25 cellular contexts compared by ENCODE assay signal in the genomic region with DNA sequence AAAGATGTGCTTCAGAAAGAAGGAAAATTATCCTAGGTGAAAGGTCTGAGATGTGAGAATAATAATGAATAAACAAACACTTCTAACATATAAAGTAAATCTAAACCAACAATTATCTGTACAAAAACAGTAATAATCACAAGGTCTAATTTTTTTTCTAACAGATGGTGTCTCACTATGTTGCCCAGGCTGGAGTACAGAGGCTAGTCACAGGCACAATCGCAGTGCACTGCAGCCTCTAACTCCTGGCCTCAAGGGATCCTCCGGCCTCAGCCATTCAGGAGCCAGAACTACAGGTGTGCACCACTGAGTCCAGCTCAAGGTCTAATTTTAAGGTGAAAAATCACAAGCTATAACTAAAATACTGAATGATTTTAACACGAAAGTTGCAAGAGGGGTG.
DNase-seq lines count a peak whose midpoint lies in the region; ATAC-seq lines count a peak whose summit lies in the region.
"Had no signal": no experiment of that assay in that cellular context is flagged by ENCODE, and none has a peak within 500 bp of the region (broad histone marks: within the 10 kb centered on the region; RNA-seq: fewer than 3 reads in every experiment).

No MANE protein-coding gene starts in this region.

- H3K27me3 Mint-ChIP-seq in T-helper 1 cell treated with Interleukin-12 subunit alpha and Interleukin-12 subunit beta and Interleukin-4 antibody, amounts not matched to agents 30 μg/mL and 1 μg/mL, for 36 hours (ENCODE audit: low read depth): no peaks in the 10 kb centered on the region
- H3K27me3 Mint-ChIP-seq in stimulated activated naive CD8-positive, alpha-beta T cell treated with anti-CD3 and anti-CD28 coated beads, Interleukin-15, Interleukin-2, amounts not matched to agents 100 ng/mL and 50 ng/mL, for 24 hours: no peaks in the 10 kb centered on the region
- H3K27me3 Mint-ChIP-seq in memory B cell: no peaks in the 10 kb centered on the region

- H3K4me3 Mint-ChIP-seq in T-helper 1 cell treated with Interleukin-12 subunit alpha and Interleukin-12 subunit beta and Interleukin-4 antibody, amounts not matched to agents 30 μg/mL and 1 μg/mL, for 36 hours: no peak overlapping the region
- no peak overlapping the region for H3K4me3 Mint-ChIP-seq in stimulated activated naive CD8-positive, alpha-beta T cell treated with anti-CD3 and anti-CD28 coated beads, Interleukin-15, Interleukin-2, amounts not matched to agents 100 ng/mL and 50 ng/mL, for 24 hours
- no peak overlapping the region for H3K4me3 Mint-ChIP-seq in memory B cell
- H3K4me3 Mint-ChIP-seq: nephron progenitor cell had no signal

- H3K27ac Mint-ChIP-seq in T-helper 1 cell treated with Interleukin-12 subunit alpha and Interleukin-12 subunit beta and Interleukin-4 antibody, amounts not matched to agents 30 μg/mL and 1 μg/mL, for 36 hours: peak overlapping the region; percentile 1
- peak overlapping the region; percentile 67 for H3K27ac Mint-ChIP-seq in stimulated activated naive CD8-positive, alpha-beta T cell treated with anti-CD3 and anti-CD28 coated beads, Interleukin-15, Interleukin-2, amounts not matched to agents 100 ng/mL and 50 ng/mL, for 24 hours
- peak overlapping the region; percentile 86 for H3K27ac Mint-ChIP-seq in memory B cell
- H3K27ac Mint-ChIP-seq: nephron progenitor cell had no signal

- no peak for ATAC-seq in stimulated activated naive CD8-positive, alpha-beta T cell treated with anti-CD3 and anti-CD28 coated beads, Interleukin-15, Interleukin-2, amounts not matched to agents 100 U/mL and 50 U/mL, for 24 hours
- ATAC-seq in memory B cell (ENCODE audit: low read depth) (no peak), HG03457 (IDR thresholded peaks at IDR 0.05; ENCODE audit: unreplicated experiment) (no peak)
- ATAC-seq: activated CD4-positive, CD25-positive, alpha-beta regulatory T cell treated with anti-CD3 and anti-CD28 coated beads, Interleukin-2, amount 50 U/mL, for 24 hours; heart right ventricle; lower lobe of right lung; pancreas had no signal

- DNase-seq in T-helper 1 cell (no peak), memory B cell (ENCODE audit: low spot score in 2 of 2) (no peak), COR-L47 (lab: John Stamatoyannopoulos, UW) (no peak), NCI-H146 (lab: John Stamatoyannopoulos, UW) (no peak)
- no peak for DNase-seq in stimulated activated naive CD8-positive, alpha-beta T cell treated with anti-CD3 and anti-CD28 coated beads, Interleukin-15, Interleukin-2, amounts not matched to agents 100 U/mL and 50 U/mL, for 24 hours
- DNase-seq: activated effector memory CD4-positive, alpha-beta T cell treated with Interleukin-2 at 50 U/mL for 16 hours; cortex of kidney; esophagus squamous epithelium; foreskin melanocyte; GM23248; heart right ventricle; lower lobe of right lung; MV-4-11; NCI-H1436 treated with DMSO at 0.1 percent for 48 hours; NCI-H2107; NCI-H774; nephron progenitor cell; pancreas; SIG-M5; stimulated activated CD4-positive, alpha-beta T cell treated with anti-CD3 and anti-CD28 coated beads, Interleukin-2, amount 100 ng/mL, for 48 hours; SW 1271 had no signal

- peaks cover 49% of the 10 kb centered on the region for H3K4me1 Mint-ChIP-seq in T-helper 1 cell treated with Interleukin-12 subunit alpha and Interleukin-12 subunit beta and Interleukin-4 antibody, amounts not matched to agents 30 μg/mL and 1 μg/mL, for 36 hours (ENCODE audit: low read depth)
- H3K4me1 Mint-ChIP-seq in stimulated activated naive CD8-positive, alpha-beta T cell treated with anti-CD3 and anti-CD28 coated beads, Interleukin-15, Interleukin-2, amounts not matched to agents 100 ng/mL and 50 ng/mL, for 24 hours (ENCODE audit: low read depth): peaks cover 67% of the 10 kb centered on the region
- peaks cover under 1% of the 10 kb centered on the region for H3K4me1 Mint-ChIP-seq in memory B cell
- H3K4me1 Mint-ChIP-seq: nephron progenitor cell had no signal

- peaks cover 32% of the 10 kb centered on the region for H3K36me3 Mint-ChIP-seq in T-helper 1 cell treated with Interleukin-12 subunit alpha and Interleukin-12 subunit beta and Interleukin-4 antibody, amounts not matched to agents 30 μg/mL and 1 μg/mL, for 36 hours (ENCODE audit: low read depth)
- peaks cover 41% of the 10 kb centered on the region for H3K36me3 Mint-ChIP-seq in stimulated activated naive CD8-positive, alpha-beta T cell treated with anti-CD3 and anti-CD28 coated beads, Interleukin-15, Interleukin-2, amounts not matched to agents 100 ng/mL and 50 ng/mL, for 24 hours (ENCODE audit: low read depth)
- H3K36me3 Mint-ChIP-seq in memory B cell: peaks cover 13% of the 10 kb centered on the region

- no peaks in the 10 kb centered on the region for H3K9me3 Mint-ChIP-seq in T-helper 1 cell treated with Interleukin-12 subunit alpha and Interleukin-12 subunit beta and Interleukin-4 antibody, amounts not matched to agents 30 μg/mL and 1 μg/mL, for 36 hours
- no peaks in the 10 kb centered on the region for H3K9me3 Mint-ChIP-seq in stimulated activated naive CD8-positive, alpha-beta T cell treated with anti-CD3 and anti-CD28 coated beads, Interleukin-15, Interleukin-2, amounts not matched to agents 100 ng/mL and 50 ng/mL, for 24 hours
- H3K9me3 Mint-ChIP-seq in memory B cell: no peaks in the 10 kb centered on the region
- H3K9me3 Mint-ChIP-seq: nephron progenitor cell had no signal

Comparison
In these comparisons a context has a peak if more than half of its experiments do, and no peak if none do; other contexts are left out.
1. H3K27ac Mint-ChIP-seq: peak in every context shown above with its lines; median percentile 86 in memory B cell; 67 in stimulated activated naive CD8-positive, alpha-beta T cell treated with anti-CD3 and anti-CD28 coated beads, Interleukin-15, Interleukin-2, amounts not matched to agents 100 ng/mL and 50 ng/mL, for 24 hours; 1 in T-helper 1 cell treated with Interleukin-12 subunit alpha and Interleukin-12 subunit beta and Interleukin-4 antibody, amounts not matched to agents 30 μg/mL and 1 μg/mL, for 36 hours.